ENCODE assay signal across 1 cellular context in genomic region chr1:155250246-155250632, GRCh38.
TF ChIP-seq lines count a peak whose summit lies in the region.

No MANE protein-coding gene starts in this region.

TF ChIP-seq in GM23338, 12 proteins besides CTCF, POLR2A, EP300 and RAD21 (continued from another document):
- no peak for TF ChIP-seq REST (IDR thresholded peaks at IDR 0.05; ENCODE audit: unreplicated experiment)
